16 cellular contexts compared by ENCODE assay signal in the genomic region with DNA sequence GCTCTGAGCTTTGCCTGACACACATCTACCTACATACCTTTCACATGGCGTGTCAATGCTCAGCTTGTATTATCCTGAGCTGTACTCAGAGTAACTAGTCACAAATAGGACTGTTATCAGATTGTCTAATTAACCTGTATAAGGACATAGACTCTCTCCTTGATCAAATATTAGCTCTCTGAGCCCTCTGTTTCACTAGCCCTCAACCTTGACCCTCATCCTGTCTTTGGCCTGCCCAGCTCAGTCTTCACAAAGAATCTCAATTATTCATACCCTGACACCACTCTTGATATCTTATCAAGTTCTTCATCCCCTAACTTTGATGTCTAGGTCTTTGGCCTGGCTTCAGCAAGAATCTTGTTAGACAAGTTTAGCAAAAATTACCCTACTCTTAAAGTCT.
DNase-seq lines count a peak whose midpoint lies in the region; TF ChIP-seq lines count a peak whose summit lies in the region.
"Had no signal": no experiment of that assay in that cellular context is flagged by ENCODE, and none has a peak within 500 bp of the region (broad histone marks: within the 10 kb centered on the region; RNA-seq: fewer than 3 reads in every experiment).

No MANE protein-coding gene starts in this region.

- no peak overlapping the region for H3K4me3 Mint-ChIP-seq in progenitor cell of endocrine pancreas (ENCODE audit: low read depth)
- H3K4me3 Mint-ChIP-seq: CD8-positive, alpha-beta memory T cell had no signal

- no peaks in the 10 kb centered on the region for H3K27me3 Mint-ChIP-seq in progenitor cell of endocrine pancreas
- H3K27me3 Mint-ChIP-seq: CD4-positive, CD25-positive, alpha-beta regulatory T cell; CD8-positive, alpha-beta memory T cell had no signal

- no peaks in the 10 kb centered on the region for H3K36me3 Mint-ChIP-seq in progenitor cell of endocrine pancreas (ENCODE audit: insufficient read depth)
- H3K36me3 Mint-ChIP-seq: CD4-positive, CD25-positive, alpha-beta regulatory T cell; CD8-positive, alpha-beta memory T cell had no signal

- TF ChIP-seq CTCF in hepatocyte (IDR thresholded peaks at IDR 0.05; ENCODE audit: poor library complexity) (no peak), progenitor cell of endocrine pancreas (IDR thresholded peaks at IDR 0.05; ENCODE audit: unreplicated experiment) (no peak)

- no peak overlapping the region for H3K4me3 ChIP-seq in hepatocyte
- H3K4me3 ChIP-seq: GM23248, HAP-1 had no signal

- H3K4me1 Mint-ChIP-seq in progenitor cell of endocrine pancreas (ENCODE audit: low read depth), result peaks cover 32% of the 10 kb centered on the region
- H3K4me1 Mint-ChIP-seq: CD4-positive, CD25-positive, alpha-beta regulatory T cell; CD8-positive, alpha-beta memory T cell had no signal

- no peaks in the 10 kb centered on the region for H3K36me3 ChIP-seq in hepatocyte (replicated peaks; ENCODE audit: insufficient read depth, low read depth)
- H3K36me3 ChIP-seq: BE2C, HAP-1 had no signal

- no peaks in the 10 kb centered on the region for H3K79me2 ChIP-seq in hepatocyte

- H3K4me2 ChIP-seq in hepatocyte, result no peak overlapping the region

- H3K4me1 ChIP-seq in hepatocyte (ENCODE audit: insufficient read depth), result no peaks in the 10 kb centered on the region
- H3K4me1 ChIP-seq: BE2C, HAP-1 had no signal

- 81% methylated on average over 1 of the region's 1 CpG for WGBS in hepatocyte (ENCODE audit: low lambda C conversion rate, missing lambda C conversion rate)

- H3K27me3 ChIP-seq in hepatocyte, result no peaks in the 10 kb centered on the region
- H3K27me3 ChIP-seq: BE2C had no signal

- peaks cover 8% of the 10 kb centered on the region for H3K9me3 Mint-ChIP-seq in progenitor cell of endocrine pancreas (ENCODE audit: low read depth)

- no peaks in the 10 kb centered on the region for H3K9me3 ChIP-seq in hepatocyte (ENCODE audit: low read depth)
- H3K9me3 ChIP-seq: BE2C, HAP-1 had no signal

- peak overlapping the region; percentile 31 for H3K27ac Mint-ChIP-seq in progenitor cell of endocrine pancreas
- H3K27ac Mint-ChIP-seq: CD8-positive, alpha-beta memory T cell had no signal

- peak; percentile 14 for DNase-seq in M059J (ENCODE audit: low read depth)
- peak; percentile 4 for DNase-seq in hepatocyte (ENCODE audit: low spot score)
- DNase-seq in progenitor cell of endocrine pancreas (ENCODE audit: low spot score, unreplicated experiment), result no peak
- DNase-seq in NCI-H774 (lab: John Stamatoyannopoulos, UW), result no peak
- no peak for DNase-seq in HPDE6-E6E7 (ENCODE audit: extremely low spot score)
- DNase-seq in NCI-H82 treated with DMSO at 0.1 percent for 48 hours (lab: John Stamatoyannopoulos, UW; ENCODE audit: unreplicated experiment), result no peak
- DNase-seq: BE2C; C1 segment of cervical spinal cord; CD4-positive, CD25-positive, alpha-beta regulatory T cell; CD8-positive, alpha-beta memory T cell; COR-L47; GDM1; GM23248; IMR-90 had no signal

- no peaks in the 10 kb centered on the region for H3K9me2 ChIP-seq in hepatocyte (replicated peaks; ENCODE audit: insufficient read depth)

- H2AFZ ChIP-seq in hepatocyte, result no peak overlapping the region
- H2AFZ ChIP-seq: GM23248 had no signal

- H4K20me1 ChIP-seq in hepatocyte (ENCODE audit: insufficient read depth, poor library complexity, severe bottlenecking), result no peaks in the 10 kb centered on the region

- no peak overlapping the region for H3K27ac ChIP-seq in hepatocyte
- H3K27ac ChIP-seq: GM23248, HL-60 had no signal

Comparison
In these comparisons a context has a peak if more than half of its experiments do, and no peak if none do; other contexts are left out.
1. DNase-seq: peak in M059J (single experiment) and hepatocyte (single experiment); none in progenitor cell of endocrine pancreas (single experiment), NCI-H774 (single experiment), HPDE6-E6E7 (single experiment) and NCI-H82 treated with DMSO at 0.1 percent for 48 hours (single experiment).